ENCODE assay signal across 1 cellular context in the genomic region with DNA sequence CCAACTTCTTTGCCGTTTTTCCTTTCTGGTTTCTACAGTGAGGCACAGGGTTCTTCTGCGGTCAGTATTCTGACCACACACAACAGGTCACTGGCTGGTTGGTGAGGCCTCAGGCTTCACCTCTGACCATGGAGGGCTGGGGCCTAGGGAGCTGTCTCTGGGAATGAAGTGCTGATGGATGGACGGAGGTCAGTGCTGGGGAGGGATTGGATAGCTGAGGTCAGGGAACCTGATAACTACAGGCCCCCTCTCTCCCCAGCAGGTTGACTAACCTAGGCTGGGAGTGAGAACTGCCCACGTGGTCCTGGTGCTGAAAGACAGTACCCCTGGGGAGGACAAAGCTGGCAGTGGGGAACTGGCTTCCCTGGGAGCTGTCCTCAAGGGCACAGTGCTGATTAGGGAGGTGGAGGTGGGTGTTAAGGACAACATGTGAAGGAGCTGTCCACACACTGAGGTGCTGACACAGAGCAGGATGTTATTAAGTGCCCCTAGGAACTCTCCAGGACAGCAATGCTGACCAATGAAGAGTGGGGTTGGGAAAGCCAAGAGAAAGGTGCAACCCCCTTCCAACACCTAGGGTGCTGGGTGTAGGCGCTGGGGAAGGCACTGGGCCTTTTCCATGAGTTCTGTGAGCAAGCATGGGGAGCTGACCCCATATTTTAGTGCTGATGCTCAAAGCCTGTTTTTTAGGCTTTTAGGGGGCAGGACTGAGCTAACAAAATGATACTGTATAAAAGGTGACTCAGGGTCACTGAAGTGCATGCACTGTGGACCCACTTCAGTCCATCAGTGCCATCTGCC.
TF ChIP-seq lines count a peak whose summit lies in the region.

No MANE protein-coding gene starts in this region.

TF ChIP-seq in H1, 55 proteins besides CTCF, POLR2A, EP300 and RAD21 (continued from another document):
- TF ChIP-seq, protein P1, sequence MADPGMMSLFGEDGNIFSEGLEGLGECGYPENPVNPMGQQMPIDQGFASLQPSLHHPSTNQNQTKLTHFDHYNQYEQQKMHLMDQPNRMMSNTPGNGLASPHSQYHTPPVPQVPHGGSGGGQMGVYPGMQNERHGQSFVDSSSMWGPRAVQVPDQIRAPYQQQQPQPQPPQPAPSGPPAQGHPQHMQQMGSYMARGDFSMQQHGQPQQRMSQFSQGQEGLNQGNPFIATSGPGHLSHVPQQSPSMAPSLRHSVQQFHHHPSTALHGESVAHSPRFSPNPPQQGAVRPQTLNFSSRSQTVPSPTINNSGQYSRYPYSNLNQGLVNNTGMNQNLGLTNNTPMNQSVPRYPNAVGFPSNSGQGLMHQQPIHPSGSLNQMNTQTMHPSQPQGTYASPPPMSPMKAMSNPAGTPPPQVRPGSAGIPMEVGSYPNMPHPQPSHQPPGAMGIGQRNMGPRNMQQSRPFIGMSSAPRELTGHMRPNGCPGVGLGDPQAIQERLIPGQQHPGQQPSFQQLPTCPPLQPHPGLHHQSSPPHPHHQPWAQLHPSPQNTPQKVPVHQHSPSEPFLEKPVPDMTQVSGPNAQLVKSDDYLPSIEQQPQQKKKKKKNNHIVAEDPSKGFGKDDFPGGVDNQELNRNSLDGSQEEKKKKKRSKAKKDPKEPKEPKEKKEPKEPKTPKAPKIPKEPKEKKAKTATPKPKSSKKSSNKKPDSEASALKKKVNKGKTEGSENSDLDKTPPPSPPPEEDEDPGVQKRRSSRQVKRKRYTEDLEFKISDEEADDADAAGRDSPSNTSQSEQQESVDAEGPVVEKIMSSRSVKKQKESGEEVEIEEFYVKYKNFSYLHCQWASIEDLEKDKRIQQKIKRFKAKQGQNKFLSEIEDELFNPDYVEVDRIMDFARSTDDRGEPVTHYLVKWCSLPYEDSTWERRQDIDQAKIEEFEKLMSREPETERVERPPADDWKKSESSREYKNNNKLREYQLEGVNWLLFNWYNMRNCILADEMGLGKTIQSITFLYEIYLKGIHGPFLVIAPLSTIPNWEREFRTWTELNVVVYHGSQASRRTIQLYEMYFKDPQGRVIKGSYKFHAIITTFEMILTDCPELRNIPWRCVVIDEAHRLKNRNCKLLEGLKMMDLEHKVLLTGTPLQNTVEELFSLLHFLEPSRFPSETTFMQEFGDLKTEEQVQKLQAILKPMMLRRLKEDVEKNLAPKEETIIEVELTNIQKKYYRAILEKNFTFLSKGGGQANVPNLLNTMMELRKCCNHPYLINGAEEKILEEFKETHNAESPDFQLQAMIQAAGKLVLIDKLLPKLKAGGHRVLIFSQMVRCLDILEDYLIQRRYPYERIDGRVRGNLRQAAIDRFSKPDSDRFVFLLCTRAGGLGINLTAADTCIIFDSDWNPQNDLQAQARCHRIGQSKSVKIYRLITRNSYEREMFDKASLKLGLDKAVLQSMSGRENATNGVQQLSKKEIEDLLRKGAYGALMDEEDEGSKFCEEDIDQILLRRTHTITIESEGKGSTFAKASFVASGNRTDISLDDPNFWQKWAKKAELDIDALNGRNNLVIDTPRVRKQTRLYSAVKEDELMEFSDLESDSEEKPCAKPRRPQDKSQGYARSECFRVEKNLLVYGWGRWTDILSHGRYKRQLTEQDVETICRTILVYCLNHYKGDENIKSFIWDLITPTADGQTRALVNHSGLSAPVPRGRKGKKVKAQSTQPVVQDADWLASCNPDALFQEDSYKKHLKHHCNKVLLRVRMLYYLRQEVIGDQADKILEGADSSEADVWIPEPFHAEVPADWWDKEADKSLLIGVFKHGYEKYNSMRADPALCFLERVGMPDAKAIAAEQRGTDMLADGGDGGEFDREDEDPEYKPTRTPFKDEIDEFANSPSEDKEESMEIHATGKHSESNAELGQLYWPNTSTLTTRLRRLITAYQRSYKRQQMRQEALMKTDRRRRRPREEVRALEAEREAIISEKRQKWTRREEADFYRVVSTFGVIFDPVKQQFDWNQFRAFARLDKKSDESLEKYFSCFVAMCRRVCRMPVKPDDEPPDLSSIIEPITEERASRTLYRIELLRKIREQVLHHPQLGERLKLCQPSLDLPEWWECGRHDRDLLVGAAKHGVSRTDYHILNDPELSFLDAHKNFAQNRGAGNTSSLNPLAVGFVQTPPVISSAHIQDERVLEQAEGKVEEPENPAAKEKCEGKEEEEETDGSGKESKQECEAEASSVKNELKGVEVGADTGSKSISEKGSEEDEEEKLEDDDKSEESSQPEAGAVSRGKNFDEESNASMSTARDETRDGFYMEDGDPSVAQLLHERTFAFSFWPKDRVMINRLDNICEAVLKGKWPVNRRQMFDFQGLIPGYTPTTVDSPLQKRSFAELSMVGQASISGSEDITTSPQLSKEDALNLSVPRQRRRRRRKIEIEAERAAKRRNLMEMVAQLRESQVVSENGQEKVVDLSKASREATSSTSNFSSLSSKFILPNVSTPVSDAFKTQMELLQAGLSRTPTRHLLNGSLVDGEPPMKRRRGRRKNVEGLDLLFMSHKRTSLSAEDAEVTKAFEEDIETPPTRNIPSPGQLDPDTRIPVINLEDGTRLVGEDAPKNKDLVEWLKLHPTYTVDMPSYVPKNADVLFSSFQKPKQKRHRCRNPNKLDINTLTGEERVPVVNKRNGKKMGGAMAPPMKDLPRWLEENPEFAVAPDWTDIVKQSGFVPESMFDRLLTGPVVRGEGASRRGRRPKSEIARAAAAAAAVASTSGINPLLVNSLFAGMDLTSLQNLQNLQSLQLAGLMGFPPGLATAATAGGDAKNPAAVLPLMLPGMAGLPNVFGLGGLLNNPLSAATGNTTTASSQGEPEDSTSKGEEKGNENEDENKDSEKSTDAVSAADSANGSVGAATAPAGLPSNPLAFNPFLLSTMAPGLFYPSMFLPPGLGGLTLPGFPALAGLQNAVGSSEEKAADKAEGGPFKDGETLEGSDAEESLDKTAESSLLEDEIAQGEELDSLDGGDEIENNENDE (IDR thresholded peaks at IDR 0.05; ENCODE audit: insufficient replicate concordance, low read length): peak; percentile 51
- TF ChIP-seq TCF12 (IDR thresholded peaks at IDR 0.05; ENCODE audit: low read depth, low read length) (0 out of 2 replicates have a peak, but pooled peaks have one; percentile 9), POLR2AphosphoS5 (IDR thresholded peaks at IDR 0.05; ENCODE audit: low read depth, low read length) (no peak; the same call in 1 of the 2 replicates), TAF1 (IDR thresholded peaks at IDR 0.05; ENCODE audit: low read depth, low read length) (no peak), BRCA1 (IDR thresholded peaks at IDR 0.05; ENCODE audit: low read depth, low read length) (no peak), EZH2 (IDR thresholded peaks at IDR 0.05; ENCODE audit: low read depth, low read length, severe bottlenecking) (no peak), CREB1 (IDR thresholded peaks at IDR 0.05) (peak; percentile 69), SAP30 (IDR thresholded peaks at IDR 0.05; ENCODE audit: insufficient read depth, insufficient replicate concordance, low read length) (peak; percentile 100), JUND (IDR thresholded peaks at IDR 0.05; ENCODE audit: low read length) (0 out of 2 replicates have a peak, but pooled peaks have one; percentile 8), HDAC2 (IDR thresholded peaks at IDR 0.05; ENCODE audit: borderline replicate concordance in 1 of 2, low read depth in 2 of 2, low read length in 2 of 2) (peak; percentile 100), KDM5A (IDR thresholded peaks at IDR 0.05; ENCODE audit: low read length) (no peak), SP4 (IDR thresholded peaks at IDR 0.05; ENCODE audit: low read length) (peak; percentile 78; the same call in 1 of the 2 replicates), TAF7 (optimal IDR thresholded peaks at IDR 0.05; ENCODE audit: borderline replicate concordance, low read depth, low read length) (peak; percentile 94), SIN3A (conservative IDR thresholded peaks at IDR 0.05 in 1 of 2, IDR thresholded peaks at IDR 0.05 in 1 of 2; ENCODE audit: low read depth in 1 of 2, low read length in 2 of 2) (peak; percentile 100), BCL11A (IDR thresholded peaks at IDR 0.05; ENCODE audit: low read depth in 2 of 2, low read length in 2 of 2) (no peak), PHF8 (conservative IDR thresholded peaks at IDR 0.05; ENCODE audit: low read depth, low read length) (no peak)
- TF ChIP-seq, protein P2, sequence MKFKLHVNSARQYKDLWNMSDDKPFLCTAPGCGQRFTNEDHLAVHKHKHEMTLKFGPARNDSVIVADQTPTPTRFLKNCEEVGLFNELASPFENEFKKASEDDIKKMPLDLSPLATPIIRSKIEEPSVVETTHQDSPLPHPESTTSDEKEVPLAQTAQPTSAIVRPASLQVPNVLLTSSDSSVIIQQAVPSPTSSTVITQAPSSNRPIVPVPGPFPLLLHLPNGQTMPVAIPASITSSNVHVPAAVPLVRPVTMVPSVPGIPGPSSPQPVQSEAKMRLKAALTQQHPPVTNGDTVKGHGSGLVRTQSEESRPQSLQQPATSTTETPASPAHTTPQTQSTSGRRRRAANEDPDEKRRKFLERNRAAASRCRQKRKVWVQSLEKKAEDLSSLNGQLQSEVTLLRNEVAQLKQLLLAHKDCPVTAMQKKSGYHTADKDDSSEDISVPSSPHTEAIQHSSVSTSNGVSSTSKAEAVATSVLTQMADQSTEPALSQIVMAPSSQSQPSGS (IDR thresholded peaks at IDR 0.05; ENCODE audit: low read length): peak; percentile 87; the same call in 1 of the 2 replicates
- TF ChIP-seq, protein P3, sequence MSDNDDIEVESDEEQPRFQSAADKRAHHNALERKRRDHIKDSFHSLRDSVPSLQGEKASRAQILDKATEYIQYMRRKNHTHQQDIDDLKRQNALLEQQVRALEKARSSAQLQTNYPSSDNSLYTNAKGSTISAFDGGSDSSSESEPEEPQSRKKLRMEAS (IDR thresholded peaks at IDR 0.05): peak; percentile 100
- TF ChIP-seq, protein P4, sequence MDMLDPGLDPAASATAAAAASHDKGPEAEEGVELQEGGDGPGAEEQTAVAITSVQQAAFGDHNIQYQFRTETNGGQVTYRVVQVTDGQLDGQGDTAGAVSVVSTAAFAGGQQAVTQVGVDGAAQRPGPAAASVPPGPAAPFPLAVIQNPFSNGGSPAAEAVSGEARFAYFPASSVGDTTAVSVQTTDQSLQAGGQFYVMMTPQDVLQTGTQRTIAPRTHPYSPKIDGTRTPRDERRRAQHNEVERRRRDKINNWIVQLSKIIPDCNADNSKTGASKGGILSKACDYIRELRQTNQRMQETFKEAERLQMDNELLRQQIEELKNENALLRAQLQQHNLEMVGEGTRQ (IDR thresholded peaks at IDR 0.05; ENCODE audit: low read length): peak; percentile 84
TF ChIP-seq in H1: peak in this region for 14.
